Comparison of ENCODE assay signal across 29 cellular contexts in genomic region chr21:25842925-25843324, GRCh38.
"Had no signal": no experiment of that assay in that cellular context is flagged by ENCODE, and none has a peak within 500 bp of the region (broad histone marks: within the 10 kb centered on the region; RNA-seq: fewer than 3 reads in every experiment).

No MANE protein-coding gene starts in this region.

- H3K4me1 ChIP-seq: adrenal gland, ascending aorta, body of pancreas, SJCRH30 had no signal

- FAIRE-seq: bronchial epithelial cell, K562 had no signal

- H3K9ac ChIP-seq: SK-N-SH had no signal

- H3K36me3 ChIP-seq: adrenal gland, ascending aorta, SJCRH30 had no signal

- H3K9me3 ChIP-seq: adrenal gland, ascending aorta, body of pancreas, SJCRH30, SK-N-SH had no signal

- H3K4me3 ChIP-seq: adrenal gland, ascending aorta, body of pancreas, K562, SJCRH30 had no signal

- H3K27ac ChIP-seq: adrenal gland, ascending aorta, body of pancreas, SJCRH30 had no signal

- DNase-seq: activated CD4-positive, alpha-beta T cell treated with anti-CD3 and anti-CD28 coated beads for 4 hours; activated CD8-positive, alpha-beta memory T cell treated with anti-CD3 and anti-CD28 coated beads, Interleukin-2, amount 50 U/mL, for 4 hours; activated CD8-positive, alpha-beta T cell treated with anti-CD3 and anti-CD28 coated beads for 36 hours; activated naive CD4-positive, alpha-beta T cell treated with anti-CD3 and anti-CD28 coated beads, Interleukin-2, amount 50 U/mL, for 16 hours; activated naive CD8-positive, alpha-beta T cell treated with anti-CD3 and anti-CD28 coated beads, Interleukin-2, amount 10 ng/mL, durations not matched to agents 7 days and 5 days; activated T-cell treated with anti-CD3 and anti-CD28 coated beads, Interleukin-2, amount 50 U/mL, for 72 hours; adrenal gland; body of pancreas; Karpas-422; MM.1S; NCI-H1105; NCI-H1436; NCI-H187; NCI-H2081; NCI-H2171; NCI-H226; NCI-H526; NCI-H774; OCI-M1; RPMI8226; SJCRH30; SK-N-SH; SW 1271 had no signal

- ATAC-seq: activated CD4-positive, CD25-positive, alpha-beta regulatory T cell treated with anti-CD3 and anti-CD28 coated beads, Interleukin-2, amount 50 U/mL, for 24 hours; activated CD8-positive, alpha-beta T cell treated with anti-CD3 and anti-CD28 coated beads for 36 hours; activated T-cell treated with anti-CD3 and anti-CD28 coated beads, Interleukin-2, amount 50 U/mL, for 72 hours; body of pancreas; K562; Panc1; Right ventricle myocardium inferior had no signal
